ENCODE assay signal across 18 cellular contexts in genomic region chr17:68435361-68435760, GRCh38. TPM values are rescaled to one million over a fixed set of nuclear protein-coding genes. Genes with fewer than 3 reads are reported as not detected.
DNase-seq lines count a peak whose midpoint lies in the region; ATAC-seq and TF ChIP-seq lines count a peak whose summit lies in the region.
"Had no signal": no experiment of that assay in that cellular context is flagged by ENCODE, and none has a peak within 500 bp of the region (broad histone marks: within the 10 kb centered on the region; RNA-seq: fewer than 3 reads in every experiment).

No MANE protein-coding gene starts in this region.

- no peak overlapping the region for H3K4me3 Mint-ChIP-seq in CD4-positive, alpha-beta memory T cell
- no peak overlapping the region for H3K4me3 Mint-ChIP-seq in stimulated activated naive B cell treated with anti-CD40 and anti-IgM and Interleukin-4, amounts not matched to agents 10 μg/mL and 1 μg/mL and 100 μg/mL, for 72 hours
- H3K4me3 Mint-ChIP-seq: CD8-positive, alpha-beta T cell had no signal

- no peaks in the 10 kb centered on the region for H3K79me2 ChIP-seq in KMS-11 (ENCODE audit: insufficient read depth, low read depth)

- H3K4me1 ChIP-seq in BLaER1 treated with 17β-estradiol and CSF1 and Interleukin-3, amounts not matched to agents 10 nM and 100 nM = peaks cover 46 to 74% (median 69%) of the 10 kb centered on the region in 10 experiments
- H3K4me1 ChIP-seq in KMS-11 (ENCODE audit: low read depth, poor library complexity, severe bottlenecking) (peaks cover 40% of the 10 kb centered on the region), neutrophil (ENCODE audit: control insufficient read depth in 1 of 2, insufficient read depth in 1 of 2, low read depth in 1 of 2, low read length in 1 of 2) (peaks cover 45% of the 10 kb centered on the region in 2 experiments), suprapubic skin (peaks cover 27% of the 10 kb centered on the region)
- H3K4me1 ChIP-seq in CD4-positive, alpha-beta memory T cell (ENCODE audit: insufficient read depth, low read length) = peaks cover 44% of the 10 kb centered on the region

- no peaks in the 10 kb centered on the region for H3K9me3 ChIP-seq in BLaER1 treated with 17β-estradiol and CSF1 and Interleukin-3, amounts not matched to agents 10 nM and 100 nM (replicated peaks in 1 of 11)
- H3K9me3 ChIP-seq in neutrophil (peaks cover 3% of the 10 kb centered on the region), suprapubic skin (no peaks in the 10 kb centered on the region)
- H3K9me3 ChIP-seq in CD4-positive, alpha-beta memory T cell (ENCODE audit: control insufficient read depth in 1 of 2, low read length in 2 of 2) = no peaks in the 10 kb centered on the region
- H3K9me3 ChIP-seq: A549, SJCRH30 had no signal

- no peak for TF ChIP-seq EP300 in suprapubic skin (IDR thresholded peaks at IDR 0.05)

- H4K20me1 ChIP-seq in BLaER1 treated with 17β-estradiol and CSF1 and Interleukin-3, amounts not matched to agents 10 nM and 100 nM = peaks cover 0 to 4% (median 0%) of the 10 kb centered on the region in 11 experiments; a peak in 1 of 22 replicates
- no peaks in the 10 kb centered on the region for H4K20me1 ChIP-seq in KMS-11 (ENCODE audit: insufficient read depth)

- TF ChIP-seq CTCF in KMS-11 (conservative IDR thresholded peaks at IDR 0.05; ENCODE audit: low read depth, low read length) (no peak), neutrophil (IDR thresholded peaks at IDR 0.05) (no peak), suprapubic skin (IDR thresholded peaks at IDR 0.05) (no peak)

- 88% methylated on average over 6 of the region's 6 CpGs for WGBS in suprapubic skin

- CTCF ChIA-PET in CD4-positive, alpha-beta memory T cell (lab: Charles Lee; ENCODE audit: partially characterized antibody) = interaction anchor here (1.1 to 12.8 kb wide), 13 partner anchors 8 to 262 kb away, joined by 3 to 181 read pairs (median 6); partner anchors contain the start of gene WIPI1

- no peak for ATAC-seq in stimulated activated naive B cell treated with anti-CD40 and anti-IgM and Interleukin-4, amounts not matched to agents 10 μg/mL and 1 μg/mL and 100 μg/mL, for 72 hours (replicated peaks)

- intact Hi-C loops in CD4-positive, alpha-beta memory T cell (cut with micrococcal nuclease) = loop anchor here (5.0 kb wide), 1 partner anchor 38 kb away; no protein-coding TSS in a partner anchor

- no peak overlapping the region for H3K27ac Mint-ChIP-seq in CD4-positive, alpha-beta memory T cell
- no peak overlapping the region for H3K27ac Mint-ChIP-seq in stimulated activated naive B cell treated with anti-CD40 and anti-IgM and Interleukin-4, amounts not matched to agents 10 μg/mL and 1 μg/mL and 100 μg/mL, for 72 hours
- H3K27ac Mint-ChIP-seq: CD8-positive, alpha-beta T cell had no signal

- H3K27ac ChIP-seq in BLaER1 treated with 17β-estradiol and CSF1 and Interleukin-3, amounts not matched to agents 10 nM and 100 nM = peak overlapping the region in 2 of 11 experiments; percentile 86 to 88; a peak in 3 of 22 replicates
- H3K27ac ChIP-seq in KMS-11 (peak overlapping the region; percentile 71; the same call in 1 of the 2 replicates), neutrophil (peak overlapping the region; percentile 86), suprapubic skin (no peak overlapping the region)
- H3K27ac ChIP-seq in CD4-positive, alpha-beta memory T cell (ENCODE audit: low read depth, low read length) = no peak overlapping the region
- H3K27ac ChIP-seq: A549, SJCRH30 had no signal

- H2AFZ ChIP-seq in KMS-11 (ENCODE audit: low read depth) = no peak overlapping the region
- H2AFZ ChIP-seq: PC-9 had no signal

- no peaks in the 10 kb centered on the region for H3K27me3 Mint-ChIP-seq in CD4-positive, alpha-beta memory T cell
- H3K27me3 Mint-ChIP-seq in stimulated activated naive B cell treated with anti-CD40 and anti-IgM and Interleukin-4, amounts not matched to agents 10 μg/mL and 1 μg/mL and 100 μg/mL, for 72 hours = no peaks in the 10 kb centered on the region

- peak overlapping the region in 6 of 11 experiments; percentile 76 to 90 (median 86); a peak in 9 of 22 replicates for H3K4me2 ChIP-seq in BLaER1 treated with 17β-estradiol and CSF1 and Interleukin-3, amounts not matched to agents 10 nM and 100 nM
- H3K4me2 ChIP-seq in KMS-11 = peak overlapping the region; percentile 78

- H3K4me3 ChIP-seq in BLaER1 treated with 17β-estradiol and CSF1 and Interleukin-3, amounts not matched to agents 10 nM and 100 nM = no peak overlapping the region
- H3K4me3 ChIP-seq in KMS-11 (IDR thresholded peaks at IDR 0.05; ENCODE audit: insufficient read depth, low read depth, low read length) (no peak overlapping the region), neutrophil (ENCODE audit: low read depth in 1 of 2, low read length in 1 of 2) (no peak overlapping the region), suprapubic skin (no peak overlapping the region)
- no peak overlapping the region for H3K4me3 ChIP-seq in CD4-positive, alpha-beta memory T cell (ENCODE audit: low read length in 2 of 2)
- H3K4me3 ChIP-seq: A549, SJCRH30 had no signal

- no peaks in the 10 kb centered on the region for H3K27me3 ChIP-seq in BLaER1 treated with 17β-estradiol and CSF1 and Interleukin-3, amounts not matched to agents 10 nM and 100 nM
- H3K27me3 ChIP-seq in KMS-11 (ENCODE audit: insufficient read depth, low read depth) (no peaks in the 10 kb centered on the region), neutrophil (no peaks in the 10 kb centered on the region), suprapubic skin (no peaks in the 10 kb centered on the region)
- no peaks in the 10 kb centered on the region for H3K27me3 ChIP-seq in CD4-positive, alpha-beta memory T cell (ENCODE audit: insufficient read depth, low read length)
- H3K27me3 ChIP-seq: SJCRH30 had no signal

- H3K36me3 ChIP-seq in BLaER1 treated with 17β-estradiol and CSF1 and Interleukin-3, amounts not matched to agents 10 nM and 100 nM = peaks cover 0 to 58% (median 26%) of the 10 kb centered on the region in 11 experiments; a peak in 12 of 22 replicates
- H3K36me3 ChIP-seq in KMS-11 (ENCODE audit: insufficient read depth) (no peaks in the 10 kb centered on the region), neutrophil (peaks cover 58% of the 10 kb centered on the region), suprapubic skin (peaks cover 55% of the 10 kb centered on the region)
- H3K36me3 ChIP-seq in CD4-positive, alpha-beta memory T cell (ENCODE audit: insufficient read depth, low read length) = peaks cover 4% of the 10 kb centered on the region

- peaks cover 0 to 3% (median 0%) of the 10 kb centered on the region in 8 donors for H3K9me3 Mint-ChIP-seq in CD4-positive, alpha-beta memory T cell
- H3K9me3 Mint-ChIP-seq in stimulated activated naive B cell treated with anti-CD40 and anti-IgM and Interleukin-4, amounts not matched to agents 10 μg/mL and 1 μg/mL and 100 μg/mL, for 72 hours = no peaks in the 10 kb centered on the region
- H3K9me3 Mint-ChIP-seq: CD8-positive, alpha-beta T cell had no signal

- TF ChIP-seq POLR2A in suprapubic skin (IDR thresholded peaks at IDR 0.05) = no peak

- DNase-seq in suprapubic skin (ENCODE audit: low spot score in 2 of 2) (peak; percentile 18 to 34), NCI-H2171 (lab: John Stamatoyannopoulos, UW) (no peak)
- no peak for DNase-seq in CD4-positive, alpha-beta memory T cell
- no peak for DNase-seq in stimulated activated naive B cell treated with anti-CD40 and anti-IgM and Interleukin-4, amounts not matched to agents 10 μg/mL and 1 μg/mL and 100 μg/mL, for 72 hours
- DNase-seq: C1 segment of cervical spinal cord, DMS 273 treated with DMSO at 0.1 percent for 48 hours, DMS79, KG1, NCI-H1436 treated with DMSO at 0.1 percent for 48 hours, NCI-H1930, NCI-H2107 had no signal

- POLR2A ChIA-PET in CD4-positive, alpha-beta memory T cell (lab: Charles Lee; ENCODE audit: partially characterized antibody) = interaction anchor here (0.5 to 10.2 kb wide), 7 partner anchors 23 to 263 kb away, joined by 3 to 107 read pairs (median 12); partner anchors contain the start of genes ARSG, SLC16A6 and WIPI1

- peaks cover 32 to 53% (median 41%) of the 10 kb centered on the region in 4 donors for H3K4me1 Mint-ChIP-seq in CD4-positive, alpha-beta memory T cell
- H3K4me1 Mint-ChIP-seq in stimulated activated naive B cell treated with anti-CD40 and anti-IgM and Interleukin-4, amounts not matched to agents 10 μg/mL and 1 μg/mL and 100 μg/mL, for 72 hours = peaks cover 27 to 54% of the 10 kb centered on the region in 2 donors

- no peak overlapping the region for H3K9ac ChIP-seq in BLaER1 treated with 17β-estradiol and CSF1 and Interleukin-3, amounts not matched to agents 10 nM and 100 nM
- H3K9ac ChIP-seq in KMS-11 = no peak overlapping the region

- H3K36me3 Mint-ChIP-seq in CD4-positive, alpha-beta memory T cell = peaks cover 3 to 20% of the 10 kb centered on the region in 2 donors
- H3K36me3 Mint-ChIP-seq in stimulated activated naive B cell treated with anti-CD40 and anti-IgM and Interleukin-4, amounts not matched to agents 10 μg/mL and 1 μg/mL and 100 μg/mL, for 72 hours = peaks cover 7 to 16% of the 10 kb centered on the region in 2 donors

RNA-seq across cellular contexts. Expression of gene WIPI1, which starts 21.9 kb away (rescaled TPM):
- total RNA-seq in suprapubic skin = 10 to 100 TPM; 19.3 to 35.1 (median 27.8) TPM
- total RNA-seq in CD4-positive, alpha-beta memory T cell = 10 to 100 TPM; 11.9 to 12.3 TPM
- 1 to 10 TPM; 4.4 to 7.9 TPM for polyA plus RNA-seq in CD4-positive, alpha-beta memory T cell

Comparison
In these comparisons a context has a peak if more than half of its experiments do, and no peak if none do; other contexts are left out.
1. H3K27ac ChIP-seq: peak in KMS-11 (single experiment) and neutrophil (single experiment); none in suprapubic skin (single experiment) and CD4-positive, alpha-beta memory T cell (single experiment).
2. DNase-seq: peak in suprapubic skin (2 of 2); none in NCI-H2171 (single experiment), CD4-positive, alpha-beta memory T cell (0 of 5) and stimulated activated naive B cell treated with anti-CD40 and anti-IgM and Interleukin-4, amounts not matched to agents 10 μg/mL and 1 μg/mL and 100 μg/mL, for 72 hours (single experiment).